In the genomic region with DNA sequence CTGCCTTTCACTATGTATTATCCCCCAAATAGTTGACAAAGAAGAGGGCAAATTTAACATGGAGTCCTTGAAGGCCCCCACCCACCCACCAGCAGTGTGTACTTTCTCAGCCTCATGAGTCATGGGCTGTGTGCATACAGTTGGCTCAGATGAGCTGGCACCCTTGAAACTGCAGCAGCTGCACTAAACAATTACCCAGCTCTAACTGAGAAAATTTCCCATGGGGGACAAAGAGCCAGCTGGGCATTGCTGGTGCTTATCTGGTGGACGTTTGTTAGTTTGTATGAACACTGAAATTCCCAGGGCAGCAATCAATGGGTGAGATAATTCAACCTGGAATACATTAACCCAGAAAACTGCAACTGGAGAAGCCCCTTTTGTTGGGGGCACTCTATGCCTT, we compare ENCODE assay signal across 10 cellular contexts.
A peak's percentile ranks its signal among the peaks of the same experiment; 100 is the strongest.
DNase-seq lines count a peak whose midpoint lies in the region; ATAC-seq and TF ChIP-seq lines count a peak whose summit lies in the region.
"Had no signal": no experiment of that assay in that cellular context is flagged by ENCODE, and none has a peak within 500 bp of the region (broad histone marks: within the 10 kb centered on the region; RNA-seq: fewer than 3 reads in every experiment).

No MANE protein-coding gene starts in this region.

- no peaks in the 10 kb centered on the region for H3K9me2 ChIP-seq in hepatocyte (replicated peaks; ENCODE audit: insufficient read depth)

- no peaks in the 10 kb centered on the region for H3K9me3 ChIP-seq in hepatocyte (ENCODE audit: low read depth)
- H3K9me3 ChIP-seq: lower lobe of right lung had no signal

- TF ChIP-seq CTCF in hepatocyte (IDR thresholded peaks at IDR 0.05; ENCODE audit: poor library complexity) (no peak), GM20000 (IDR thresholded peaks at IDR 0.05; ENCODE audit: extremely low read depth, missing control alignments) (no peak)

- ATAC-seq in HG03196 (IDR thresholded peaks at IDR 0.05; ENCODE audit: unreplicated experiment): peak; percentile 69
- ATAC-seq in HG02981 (IDR thresholded peaks at IDR 0.05; ENCODE audit: unreplicated experiment): no peak
- ATAC-seq: lower lobe of right lung had no signal

- H3K27me3 ChIP-seq in hepatocyte: no peaks in the 10 kb centered on the region

- no peak overlapping the region for H3K4me2 ChIP-seq in hepatocyte

- H3K36me3 ChIP-seq in hepatocyte (replicated peaks; ENCODE audit: insufficient read depth, low read depth): no peaks in the 10 kb centered on the region
- H3K36me3 ChIP-seq: lower lobe of right lung had no signal

- H3K27ac ChIP-seq in hepatocyte: no peak overlapping the region
- H3K27ac ChIP-seq: lower lobe of right lung had no signal

- no peak overlapping the region for H2AFZ ChIP-seq in hepatocyte

- H3K4me1 ChIP-seq in hepatocyte (ENCODE audit: insufficient read depth): no peaks in the 10 kb centered on the region
- H3K4me1 ChIP-seq: lower lobe of right lung had no signal

- no peaks in the 10 kb centered on the region for H3K79me2 ChIP-seq in hepatocyte

- DNase-seq in COR-L47 (lab: John Stamatoyannopoulos, UW) (peak; percentile 83), NCI-H748 treated with DMSO at 0.1 percent for 48 hours (lab: John Stamatoyannopoulos, UW) (peak; percentile 48), hepatocyte (ENCODE audit: low spot score) (peak; percentile 19), GM20000 (ENCODE audit: low spot score) (no peak), GM19238 (ENCODE audit: insufficient read length, low spot score) (no peak)
- no peak for DNase-seq in effector CD8-positive, alpha-beta T cell (lab: John Stamatoyannopoulos, UW)
- DNase-seq: lower lobe of right lung, trophoblast cell had no signal

- WGBS in hepatocyte (ENCODE audit: low lambda C conversion rate, missing lambda C conversion rate): 20% methylated on average over 1 of the region's 1 CpG

- no peaks in the 10 kb centered on the region for H4K20me1 ChIP-seq in hepatocyte (ENCODE audit: insufficient read depth, poor library complexity, severe bottlenecking)

- H3K4me3 ChIP-seq in hepatocyte: no peak overlapping the region
- H3K4me3 ChIP-seq: lower lobe of right lung had no signal

Comparison
In these comparisons a context has a peak if more than half of its experiments do, and no peak if none do; other contexts are left out.
1. DNase-seq: peak in COR-L47 (single experiment), NCI-H748 treated with DMSO at 0.1 percent for 48 hours (single experiment) and hepatocyte (single experiment); none in GM20000 (single experiment), effector CD8-positive, alpha-beta T cell (single experiment) and GM19238 (single experiment).